ENCODE assay signal across 3 cellular contexts in the genomic region with DNA sequence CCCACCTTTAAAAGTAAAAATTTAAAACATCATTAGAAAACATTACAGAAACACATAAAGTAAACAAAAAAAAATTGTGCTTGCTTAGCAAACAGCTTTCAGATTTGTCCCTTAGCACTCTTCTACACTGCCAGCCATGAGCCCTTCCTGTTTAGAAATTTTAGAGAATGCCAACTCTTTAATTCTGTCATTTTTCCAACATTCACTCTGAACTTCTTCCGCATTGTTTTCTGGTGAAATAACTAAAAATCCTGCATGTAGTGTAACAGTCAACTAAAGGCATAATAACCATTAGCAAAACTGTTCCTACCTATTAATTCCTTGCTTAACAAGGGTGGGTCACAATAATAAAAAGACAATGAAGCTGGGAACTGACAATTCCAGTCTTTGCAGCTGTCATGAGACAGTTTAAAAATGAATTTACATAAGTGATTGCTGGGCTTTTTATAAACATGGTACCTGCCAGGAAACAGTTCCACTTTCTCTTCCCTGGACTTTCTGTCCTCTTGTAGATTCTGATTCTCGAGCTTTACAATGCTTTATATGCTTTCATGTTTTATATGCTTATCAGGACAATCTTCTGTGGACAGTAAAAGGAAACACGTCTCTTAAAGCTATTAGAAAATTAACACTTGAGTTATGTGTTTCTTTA.
A peak's percentile ranks its signal among the peaks of the same experiment; 100 is the strongest.
TF ChIP-seq lines count a peak whose summit lies in the region.

No MANE protein-coding gene starts in this region.

TF ChIP-seq in liver, 16 proteins besides CTCF, POLR2A, EP300 and RAD21:
- peak in 1 of 2 donors; percentile 32 for TF ChIP-seq HNF4A (conservative IDR thresholded peaks at IDR 0.05)
- TF ChIP-seq, protein P1, sequence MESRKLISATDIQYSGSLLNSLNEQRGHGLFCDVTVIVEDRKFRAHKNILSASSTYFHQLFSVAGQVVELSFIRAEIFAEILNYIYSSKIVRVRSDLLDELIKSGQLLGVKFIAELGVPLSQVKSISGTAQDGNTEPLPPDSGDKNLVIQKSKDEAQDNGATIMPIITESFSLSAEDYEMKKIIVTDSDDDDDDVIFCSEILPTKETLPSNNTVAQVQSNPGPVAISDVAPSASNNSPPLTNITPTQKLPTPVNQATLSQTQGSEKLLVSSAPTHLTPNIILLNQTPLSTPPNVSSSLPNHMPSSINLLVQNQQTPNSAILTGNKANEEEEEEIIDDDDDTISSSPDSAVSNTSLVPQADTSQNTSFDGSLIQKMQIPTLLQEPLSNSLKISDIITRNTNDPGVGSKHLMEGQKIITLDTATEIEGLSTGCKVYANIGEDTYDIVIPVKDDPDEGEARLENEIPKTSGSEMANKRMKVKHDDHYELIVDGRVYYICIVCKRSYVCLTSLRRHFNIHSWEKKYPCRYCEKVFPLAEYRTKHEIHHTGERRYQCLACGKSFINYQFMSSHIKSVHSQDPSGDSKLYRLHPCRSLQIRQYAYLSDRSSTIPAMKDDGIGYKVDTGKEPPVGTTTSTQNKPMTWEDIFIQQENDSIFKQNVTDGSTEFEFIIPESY (IDR thresholded peaks at IDR 0.05), result no peak
- TF ChIP-seq JUND (IDR thresholded peaks at IDR 0.05), result peak; percentile 57 to 67
- TF ChIP-seq, protein P2, sequence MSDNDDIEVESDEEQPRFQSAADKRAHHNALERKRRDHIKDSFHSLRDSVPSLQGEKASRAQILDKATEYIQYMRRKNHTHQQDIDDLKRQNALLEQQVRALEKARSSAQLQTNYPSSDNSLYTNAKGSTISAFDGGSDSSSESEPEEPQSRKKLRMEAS (IDR thresholded peaks at IDR 0.05), result peak; percentile 31
- peak; percentile 75 for TF ChIP-seq YY1 (IDR thresholded peaks at IDR 0.05)
- peak; percentile 27 for TF ChIP-seq SP1 (IDR thresholded peaks at IDR 0.05)
- TF ChIP-seq HNF4G (IDR thresholded peaks at IDR 0.05), result no peak
- peak in 1 of 2 donors; percentile 7 for TF ChIP-seq GABPA (IDR thresholded peaks at IDR 0.05 in 1 of 2, conservative IDR thresholded peaks at IDR 0.05 in 1 of 2)
TF ChIP-seq in liver: peak in this region for 6.

TF ChIP-seq in HepG2, 621 proteins besides CTCF, POLR2A, EP300 and RAD21:
- TF ChIP-seq FOXK2 (IDR thresholded peaks at IDR 0.05) (no peak), PRMT3 (CRISPR knock-in tag; IDR thresholded peaks at IDR 0.05; ENCODE audit: borderline replicate concordance, low read depth) (no peak), PHF21A (CRISPR knock-in tag; IDR thresholded peaks at IDR 0.05) (no peak), SIN3A (IDR thresholded peaks at IDR 0.05; ENCODE audit: borderline replicate concordance, low read depth, low read length) (no peak), NR2C2 (CRISPR knock-in tag; IDR thresholded peaks at IDR 0.05; ENCODE audit: borderline replicate concordance) (no peak), ZNF136 (CRISPR knock-in tag; IDR thresholded peaks at IDR 0.05; ENCODE audit: low read depth) (no peak), CEBPB (IDR thresholded peaks at IDR 0.05; ENCODE audit: borderline replicate concordance, low read depth, low read length) (no peak), THAP11 (CRISPR knock-in tag; IDR thresholded peaks at IDR 0.05) (no peak), ZFP37 (CRISPR knock-in tag; IDR thresholded peaks at IDR 0.05; ENCODE audit: borderline replicate concordance) (no peak), ZNF883 (CRISPR knock-in tag; IDR thresholded peaks at IDR 0.05; ENCODE audit: not compliant biosample characterization) (no peak), ZSCAN22 (CRISPR knock-in tag; IDR thresholded peaks at IDR 0.05) (no peak), ZNF333 (CRISPR knock-in tag; IDR thresholded peaks at IDR 0.05; ENCODE audit: borderline replicate concordance) (no peak), HDAC2 (CRISPR knock-in tag; IDR thresholded peaks at IDR 0.05) (no peak), SALL1 (CRISPR knock-in tag; IDR thresholded peaks at IDR 0.05) (no peak)

TF ChIP-seq in WTC11, 78 proteins besides CTCF, POLR2A, EP300 and RAD21:
- TF ChIP-seq, protein P3, sequence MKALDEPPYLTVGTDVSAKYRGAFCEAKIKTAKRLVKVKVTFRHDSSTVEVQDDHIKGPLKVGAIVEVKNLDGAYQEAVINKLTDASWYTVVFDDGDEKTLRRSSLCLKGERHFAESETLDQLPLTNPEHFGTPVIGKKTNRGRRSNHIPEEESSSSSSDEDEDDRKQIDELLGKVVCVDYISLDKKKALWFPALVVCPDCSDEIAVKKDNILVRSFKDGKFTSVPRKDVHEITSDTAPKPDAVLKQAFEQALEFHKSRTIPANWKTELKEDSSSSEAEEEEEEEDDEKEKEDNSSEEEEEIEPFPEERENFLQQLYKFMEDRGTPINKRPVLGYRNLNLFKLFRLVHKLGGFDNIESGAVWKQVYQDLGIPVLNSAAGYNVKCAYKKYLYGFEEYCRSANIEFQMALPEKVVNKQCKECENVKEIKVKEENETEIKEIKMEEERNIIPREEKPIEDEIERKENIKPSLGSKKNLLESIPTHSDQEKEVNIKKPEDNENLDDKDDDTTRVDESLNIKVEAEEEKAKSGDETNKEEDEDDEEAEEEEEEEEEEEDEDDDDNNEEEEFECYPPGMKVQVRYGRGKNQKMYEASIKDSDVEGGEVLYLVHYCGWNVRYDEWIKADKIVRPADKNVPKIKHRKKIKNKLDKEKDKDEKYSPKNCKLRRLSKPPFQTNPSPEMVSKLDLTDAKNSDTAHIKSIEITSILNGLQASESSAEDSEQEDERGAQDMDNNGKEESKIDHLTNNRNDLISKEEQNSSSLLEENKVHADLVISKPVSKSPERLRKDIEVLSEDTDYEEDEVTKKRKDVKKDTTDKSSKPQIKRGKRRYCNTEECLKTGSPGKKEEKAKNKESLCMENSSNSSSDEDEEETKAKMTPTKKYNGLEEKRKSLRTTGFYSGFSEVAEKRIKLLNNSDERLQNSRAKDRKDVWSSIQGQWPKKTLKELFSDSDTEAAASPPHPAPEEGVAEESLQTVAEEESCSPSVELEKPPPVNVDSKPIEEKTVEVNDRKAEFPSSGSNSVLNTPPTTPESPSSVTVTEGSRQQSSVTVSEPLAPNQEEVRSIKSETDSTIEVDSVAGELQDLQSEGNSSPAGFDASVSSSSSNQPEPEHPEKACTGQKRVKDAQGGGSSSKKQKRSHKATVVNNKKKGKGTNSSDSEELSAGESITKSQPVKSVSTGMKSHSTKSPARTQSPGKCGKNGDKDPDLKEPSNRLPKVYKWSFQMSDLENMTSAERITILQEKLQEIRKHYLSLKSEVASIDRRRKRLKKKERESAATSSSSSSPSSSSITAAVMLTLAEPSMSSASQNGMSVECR (CRISPR knock-in tag; IDR thresholded peaks at IDR 0.05; ENCODE audit: borderline replicate concordance), result no peak
- TF ChIP-seq NR1H2 (CRISPR knock-in tag; IDR thresholded peaks at IDR 0.05) (no peak), ELF4 (CRISPR knock-in tag; IDR thresholded peaks at IDR 0.05; ENCODE audit: low read depth) (no peak), NR2C2 (CRISPR knock-in tag; IDR thresholded peaks at IDR 0.05) (no peak), GTF2I (CRISPR knock-in tag; conservative IDR thresholded peaks at IDR 0.05) (no peak), FOXP1 (CRISPR knock-in tag; IDR thresholded peaks at IDR 0.05; ENCODE audit: borderline replicate concordance) (no peak), ZNF121 (CRISPR knock-in tag; IDR thresholded peaks at IDR 0.05) (no peak)
- TF ChIP-seq, protein P4, sequence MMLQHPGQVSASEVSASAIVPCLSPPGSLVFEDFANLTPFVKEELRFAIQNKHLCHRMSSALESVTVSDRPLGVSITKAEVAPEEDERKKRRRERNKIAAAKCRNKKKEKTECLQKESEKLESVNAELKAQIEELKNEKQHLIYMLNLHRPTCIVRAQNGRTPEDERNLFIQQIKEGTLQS (CRISPR knock-in tag; conservative IDR thresholded peaks at IDR 0.05), result no peak
- TF ChIP-seq, protein P5, sequence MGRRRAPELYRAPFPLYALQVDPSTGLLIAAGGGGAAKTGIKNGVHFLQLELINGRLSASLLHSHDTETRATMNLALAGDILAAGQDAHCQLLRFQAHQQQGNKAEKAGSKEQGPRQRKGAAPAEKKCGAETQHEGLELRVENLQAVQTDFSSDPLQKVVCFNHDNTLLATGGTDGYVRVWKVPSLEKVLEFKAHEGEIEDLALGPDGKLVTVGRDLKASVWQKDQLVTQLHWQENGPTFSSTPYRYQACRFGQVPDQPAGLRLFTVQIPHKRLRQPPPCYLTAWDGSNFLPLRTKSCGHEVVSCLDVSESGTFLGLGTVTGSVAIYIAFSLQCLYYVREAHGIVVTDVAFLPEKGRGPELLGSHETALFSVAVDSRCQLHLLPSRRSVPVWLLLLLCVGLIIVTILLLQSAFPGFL (CRISPR knock-in tag; IDR thresholded peaks at IDR 0.05; ENCODE audit: borderline replicate concordance), result no peak
- TF ChIP-seq, protein P6, sequence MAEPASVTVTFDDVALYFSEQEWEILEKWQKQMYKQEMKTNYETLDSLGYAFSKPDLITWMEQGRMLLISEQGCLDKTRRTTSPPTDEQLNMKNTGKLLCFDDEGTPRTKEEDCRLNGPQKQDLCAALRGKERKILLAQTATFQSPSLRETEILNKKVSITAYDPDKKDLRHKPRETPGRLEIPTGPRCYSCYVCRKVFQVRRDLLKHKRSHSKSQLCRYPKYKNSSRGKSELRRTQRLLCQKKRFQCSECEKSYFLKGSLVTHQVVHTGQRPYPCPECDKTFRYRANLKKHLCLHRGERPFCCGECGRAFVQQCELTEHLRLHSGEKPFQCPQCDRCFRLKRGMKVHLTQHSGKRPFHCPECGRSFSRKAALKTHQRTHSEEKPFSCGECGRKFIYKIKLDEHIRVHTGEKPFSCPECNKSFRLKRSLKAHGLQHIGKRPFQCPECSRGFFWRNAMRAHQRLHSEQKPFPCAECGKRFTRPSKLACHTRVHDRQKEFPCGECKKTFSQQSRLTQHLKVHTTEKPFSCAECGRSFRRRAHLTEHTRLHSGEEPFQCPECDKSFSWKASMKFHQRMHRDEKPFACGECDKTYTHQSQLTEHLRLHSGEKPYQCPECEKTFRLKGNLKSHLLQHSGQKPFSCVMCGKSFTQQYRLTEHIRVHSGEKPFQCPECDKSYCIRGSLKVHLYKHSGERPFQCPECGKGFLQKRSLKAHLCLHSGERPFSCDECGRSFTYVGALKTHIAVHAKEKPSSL (CRISPR knock-in tag; conservative IDR thresholded peaks at IDR 0.05), result no peak
